In genomic region chr9:122332083-122332482, GRCh38 we compare ENCODE assay signal across 1 cellular context.
TF ChIP-seq lines count a peak whose summit lies in the region.

No MANE protein-coding gene starts in this region.

TF ChIP-seq in GM23338, 12 proteins besides CTCF, POLR2A, EP300 and RAD21 (continued from another document):
- TF ChIP-seq ZNF462 (CRISPR knock-in tag; IDR thresholded peaks at IDR 0.05) (no peak), REST (IDR thresholded peaks at IDR 0.05; ENCODE audit: unreplicated experiment) (no peak), EZH2 (IDR thresholded peaks at IDR 0.05; ENCODE audit: low read depth, unreplicated experiment) (no peak), EZH2phosphoT487 (IDR thresholded peaks at IDR 0.05; ENCODE audit: unreplicated experiment) (no peak), ETS1 (IDR thresholded peaks at IDR 0.05) (no peak), CREB1 (CRISPR knock-in tag; IDR thresholded peaks at IDR 0.05; ENCODE audit: low read depth) (no peak), ZNF331 (CRISPR knock-in tag; IDR thresholded peaks at IDR 0.05; ENCODE audit: low read depth) (no peak)
